In the genomic region with DNA sequence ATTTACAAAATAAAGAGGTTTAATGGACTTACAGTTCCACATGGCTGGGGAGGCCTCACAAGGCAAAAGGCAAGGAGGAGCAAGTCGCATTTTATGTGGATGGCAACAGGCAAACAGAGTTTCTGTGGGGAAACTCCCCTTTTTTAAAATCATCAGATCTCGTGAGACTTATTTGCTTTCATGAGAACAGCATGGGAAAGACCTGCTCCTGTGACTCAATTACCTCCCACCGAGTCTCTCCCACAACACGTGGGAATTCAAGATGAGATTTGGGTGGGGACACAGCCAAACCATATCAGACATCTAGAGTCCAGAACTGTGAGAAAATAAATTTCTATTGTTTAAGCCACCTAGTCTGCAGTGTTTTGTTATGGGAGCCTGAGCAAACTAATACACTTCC, we compare ENCODE assay signal across 2 cellular contexts.
TF ChIP-seq lines count a peak whose summit lies in the region.

No MANE protein-coding gene starts in this region.

TF ChIP-seq in A549, 52 proteins besides CTCF, POLR2A, EP300 and RAD21 (continued from another document):
- TF ChIP-seq, protein P1, sequence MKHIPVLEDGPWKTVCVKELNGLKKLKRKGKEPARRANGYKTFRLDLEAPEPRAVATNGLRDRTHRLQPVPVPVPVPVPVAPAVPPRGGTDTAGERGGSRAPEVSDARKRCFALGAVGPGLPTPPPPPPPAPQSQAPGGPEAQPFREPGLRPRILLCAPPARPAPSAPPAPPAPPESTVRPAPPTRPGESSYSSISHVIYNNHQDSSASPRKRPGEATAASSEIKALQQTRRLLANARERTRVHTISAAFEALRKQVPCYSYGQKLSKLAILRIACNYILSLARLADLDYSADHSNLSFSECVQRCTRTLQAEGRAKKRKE (CRISPR knock-in tag; IDR thresholded peaks at IDR 0.05; ENCODE audit: low read depth) = no peak
- TF ChIP-seq FOXS1 (CRISPR knock-in tag; IDR thresholded peaks at IDR 0.05) (no peak), HDAC2 (IDR thresholded peaks at IDR 0.05) (no peak), FOSB (CRISPR knock-in tag; IDR thresholded peaks at IDR 0.05) (no peak), ZSCAN20 (CRISPR knock-in tag; IDR thresholded peaks at IDR 0.05) (no peak), HOXA7 (CRISPR knock-in tag; IDR thresholded peaks at IDR 0.05) (no peak), FOSL2 (IDR thresholded peaks at IDR 0.05) (no peak), FOSL2 (CRISPR knock-in tag; IDR thresholded peaks at IDR 0.05) (no peak), GATA3 (IDR thresholded peaks at IDR 0.05; ENCODE audit: borderline replicate concordance) (no peak), RFX5 (IDR thresholded peaks at IDR 0.05) (no peak), SREBF2 (IDR thresholded peaks at IDR 0.05) (no peak)
- TF ChIP-seq, protein P2, sequence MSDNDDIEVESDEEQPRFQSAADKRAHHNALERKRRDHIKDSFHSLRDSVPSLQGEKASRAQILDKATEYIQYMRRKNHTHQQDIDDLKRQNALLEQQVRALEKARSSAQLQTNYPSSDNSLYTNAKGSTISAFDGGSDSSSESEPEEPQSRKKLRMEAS (IDR thresholded peaks at IDR 0.05) = no peak

TF ChIP-seq in HCT116, 20 proteins besides CTCF, POLR2A, EP300 and RAD21 (continued from another document):
- TF ChIP-seq TCF7L2 (IDR thresholded peaks at IDR 0.05; ENCODE audit: borderline replicate concordance, extremely low read depth, insufficient read depth, insufficient read length) (no peak), EZH2 (IDR thresholded peaks at IDR 0.05) (no peak), EZH2phosphoT487 (IDR thresholded peaks at IDR 0.05; ENCODE audit: borderline replicate concordance) (no peak), ZFX (IDR thresholded peaks at IDR 0.05) (no peak), POLR2AphosphoS5 (IDR thresholded peaks at IDR 0.05; ENCODE audit: low read depth, low read length) (no peak), SP1 (IDR thresholded peaks at IDR 0.05; ENCODE audit: low read depth) (no peak), FOSL1 (IDR thresholded peaks at IDR 0.05; ENCODE audit: low read depth) (no peak), CBX3 (IDR thresholded peaks at IDR 0.05; ENCODE audit: low read depth) (no peak)
- TF ChIP-seq, protein P3, sequence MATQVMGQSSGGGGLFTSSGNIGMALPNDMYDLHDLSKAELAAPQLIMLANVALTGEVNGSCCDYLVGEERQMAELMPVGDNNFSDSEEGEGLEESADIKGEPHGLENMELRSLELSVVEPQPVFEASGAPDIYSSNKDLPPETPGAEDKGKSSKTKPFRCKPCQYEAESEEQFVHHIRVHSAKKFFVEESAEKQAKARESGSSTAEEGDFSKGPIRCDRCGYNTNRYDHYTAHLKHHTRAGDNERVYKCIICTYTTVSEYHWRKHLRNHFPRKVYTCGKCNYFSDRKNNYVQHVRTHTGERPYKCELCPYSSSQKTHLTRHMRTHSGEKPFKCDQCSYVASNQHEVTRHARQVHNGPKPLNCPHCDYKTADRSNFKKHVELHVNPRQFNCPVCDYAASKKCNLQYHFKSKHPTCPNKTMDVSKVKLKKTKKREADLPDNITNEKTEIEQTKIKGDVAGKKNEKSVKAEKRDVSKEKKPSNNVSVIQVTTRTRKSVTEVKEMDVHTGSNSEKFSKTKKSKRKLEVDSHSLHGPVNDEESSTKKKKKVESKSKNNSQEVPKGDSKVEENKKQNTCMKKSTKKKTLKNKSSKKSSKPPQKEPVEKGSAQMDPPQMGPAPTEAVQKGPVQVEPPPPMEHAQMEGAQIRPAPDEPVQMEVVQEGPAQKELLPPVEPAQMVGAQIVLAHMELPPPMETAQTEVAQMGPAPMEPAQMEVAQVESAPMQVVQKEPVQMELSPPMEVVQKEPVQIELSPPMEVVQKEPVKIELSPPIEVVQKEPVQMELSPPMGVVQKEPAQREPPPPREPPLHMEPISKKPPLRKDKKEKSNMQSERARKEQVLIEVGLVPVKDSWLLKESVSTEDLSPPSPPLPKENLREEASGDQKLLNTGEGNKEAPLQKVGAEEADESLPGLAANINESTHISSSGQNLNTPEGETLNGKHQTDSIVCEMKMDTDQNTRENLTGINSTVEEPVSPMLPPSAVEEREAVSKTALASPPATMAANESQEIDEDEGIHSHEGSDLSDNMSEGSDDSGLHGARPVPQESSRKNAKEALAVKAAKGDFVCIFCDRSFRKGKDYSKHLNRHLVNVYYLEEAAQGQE (IDR thresholded peaks at IDR 0.05; ENCODE audit: low read depth) = no peak
